2 cellular contexts compared by ENCODE assay signal in the genomic region with DNA sequence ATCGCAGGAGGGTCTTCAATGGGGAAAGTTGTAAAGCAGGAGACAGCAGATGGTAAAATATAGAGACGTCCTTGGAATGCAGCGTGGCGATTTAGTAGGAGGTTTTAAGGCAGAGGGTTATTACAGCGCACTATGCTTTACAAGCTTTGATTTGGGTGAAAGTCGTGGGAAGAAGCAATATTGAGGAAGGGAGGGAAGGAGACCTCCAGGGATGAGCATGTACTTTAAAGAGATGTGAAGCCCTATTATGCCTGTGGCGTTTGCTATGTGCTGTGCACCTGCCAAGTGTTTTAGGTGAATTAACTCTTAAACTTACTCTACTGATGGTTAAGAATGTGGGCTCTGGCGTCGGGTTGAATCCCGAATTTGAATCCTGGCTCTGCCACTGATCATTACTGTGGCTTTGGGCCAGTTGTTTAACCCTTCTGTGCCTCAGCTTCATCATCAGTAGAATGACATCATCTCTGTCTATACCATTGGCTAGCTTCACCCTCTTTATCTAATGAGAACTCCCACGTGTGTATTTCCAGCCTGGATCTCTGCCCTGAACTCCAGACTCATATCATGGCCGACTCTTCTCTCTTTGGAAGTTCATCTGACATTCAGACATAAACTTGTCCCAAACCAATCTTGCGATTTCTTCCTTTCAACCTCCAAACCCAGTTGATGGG.
TF ChIP-seq lines count a peak whose summit lies in the region.

No MANE protein-coding gene starts in this region.

TF ChIP-seq in K562, 482 proteins besides CTCF, POLR2A, EP300 and RAD21 (continued from another document):
- TF ChIP-seq, protein P1, sequence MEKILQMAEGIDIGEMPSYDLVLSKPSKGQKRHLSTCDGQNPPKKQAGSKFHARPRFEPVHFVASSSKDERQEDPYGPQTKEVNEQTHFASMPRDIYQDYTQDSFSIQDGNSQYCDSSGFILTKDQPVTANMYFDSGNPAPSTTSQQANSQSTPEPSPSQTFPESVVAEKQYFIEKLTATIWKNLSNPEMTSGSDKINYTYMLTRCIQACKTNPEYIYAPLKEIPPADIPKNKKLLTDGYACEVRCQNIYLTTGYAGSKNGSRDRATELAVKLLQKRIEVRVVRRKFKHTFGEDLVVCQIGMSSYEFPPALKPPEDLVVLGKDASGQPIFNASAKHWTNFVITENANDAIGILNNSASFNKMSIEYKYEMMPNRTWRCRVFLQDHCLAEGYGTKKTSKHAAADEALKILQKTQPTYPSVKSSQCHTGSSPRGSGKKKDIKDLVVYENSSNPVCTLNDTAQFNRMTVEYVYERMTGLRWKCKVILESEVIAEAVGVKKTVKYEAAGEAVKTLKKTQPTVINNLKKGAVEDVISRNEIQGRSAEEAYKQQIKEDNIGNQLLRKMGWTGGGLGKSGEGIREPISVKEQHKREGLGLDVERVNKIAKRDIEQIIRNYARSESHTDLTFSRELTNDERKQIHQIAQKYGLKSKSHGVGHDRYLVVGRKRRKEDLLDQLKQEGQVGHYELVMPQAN (IDR thresholded peaks at IDR 0.05; ENCODE audit: borderline replicate concordance), result peak; percentile 20; the same call in 1 of the 2 replicates
- peak; percentile 49; the same call in 1 of the 2 replicates for TF ChIP-seq GATAD2A (IDR thresholded peaks at IDR 0.05)
- TF ChIP-seq ARID2 (IDR thresholded peaks at IDR 0.05), result no peak
- TF ChIP-seq ZNF589 (CRISPR knock-in tag; IDR thresholded peaks at IDR 0.05; ENCODE audit: low read depth), result 0 out of 2 replicates have a peak, but pooled peaks have one; percentile 37
- no peak for TF ChIP-seq HDAC6 (IDR thresholded peaks at IDR 0.05; ENCODE audit: low read depth, low read length)
- TF ChIP-seq ATF7 (IDR thresholded peaks at IDR 0.05), result peak; percentile 92

TF ChIP-seq in HepG2, 621 proteins besides CTCF, POLR2A, EP300 and RAD21 (continued from another document):
- TF ChIP-seq, protein P2, sequence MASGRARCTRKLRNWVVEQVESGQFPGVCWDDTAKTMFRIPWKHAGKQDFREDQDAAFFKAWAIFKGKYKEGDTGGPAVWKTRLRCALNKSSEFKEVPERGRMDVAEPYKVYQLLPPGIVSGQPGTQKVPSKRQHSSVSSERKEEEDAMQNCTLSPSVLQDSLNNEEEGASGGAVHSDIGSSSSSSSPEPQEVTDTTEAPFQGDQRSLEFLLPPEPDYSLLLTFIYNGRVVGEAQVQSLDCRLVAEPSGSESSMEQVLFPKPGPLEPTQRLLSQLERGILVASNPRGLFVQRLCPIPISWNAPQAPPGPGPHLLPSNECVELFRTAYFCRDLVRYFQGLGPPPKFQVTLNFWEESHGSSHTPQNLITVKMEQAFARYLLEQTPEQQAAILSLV (CRISPR knock-in tag; IDR thresholded peaks at IDR 0.05; ENCODE audit: borderline replicate concordance), result no peak
- TF ChIP-seq PLRG1 (conservative IDR thresholded peaks at IDR 0.05) (no peak), ETV6 (CRISPR knock-in tag; conservative IDR thresholded peaks at IDR 0.05) (no peak), SP140L (CRISPR knock-in tag; IDR thresholded peaks at IDR 0.05; ENCODE audit: borderline replicate concordance) (no peak), ARNT2 (CRISPR knock-in tag; IDR thresholded peaks at IDR 0.05; ENCODE audit: low read depth) (no peak), MZF1 (CRISPR knock-in tag; IDR thresholded peaks at IDR 0.05; ENCODE audit: borderline replicate concordance) (no peak), NFE2L1 (CRISPR knock-in tag; IDR thresholded peaks at IDR 0.05; ENCODE audit: borderline replicate concordance) (no peak), HOXA5 (CRISPR knock-in tag; IDR thresholded peaks at IDR 0.05) (0 out of 2 replicates have a peak, but pooled peaks have one; percentile 2), YY1 (IDR thresholded peaks at IDR 0.05; ENCODE audit: insufficient read depth, insufficient replicate concordance, low read depth, low read length) (no peak), ZNF337 (CRISPR knock-in tag; IDR thresholded peaks at IDR 0.05; ENCODE audit: borderline replicate concordance, low read depth) (no peak)
